In genomic region chr14:67510121-67510520, GRCh38 we compare ENCODE assay signal across 29 cellular contexts. TPM values are rescaled to one million over a fixed set of nuclear protein-coding genes. Genes with fewer than 3 reads are reported as not detected.
DNase-seq lines count a peak whose midpoint lies in the region; TF ChIP-seq lines count a peak whose summit lies in the region.
"Had no signal": no experiment of that assay in that cellular context is flagged by ENCODE, and none has a peak within 500 bp of the region (broad histone marks: within the 10 kb centered on the region; RNA-seq: fewer than 3 reads in every experiment).

No MANE protein-coding gene starts in this region.

- peaks cover 42% of the 10 kb centered on the region for H3K4me1 Mint-ChIP-seq in neural crest cell

- no peaks in the 10 kb centered on the region for H3K9me3 Mint-ChIP-seq in neural crest cell
- H3K9me3 Mint-ChIP-seq: activated CD4-positive, alpha-beta T cell treated with anti-CD3 and anti-CD28 coated beads, Interleukin-2, amount 10 ng/mL, durations not matched to agents 24 days and 14 days; activated naive CD4-positive, alpha-beta T cell treated with anti-CD3 and anti-CD28 coated beads, Interleukin-2, amount 10 ng/mL, durations not matched to agents 7 days and 5 days; CD4-positive, alpha-beta memory T cell; natural killer cell; stimulated activated naive CD8-positive, alpha-beta T cell treated with anti-CD3 and anti-CD28 coated beads, Interleukin-15, Interleukin-2, amounts not matched to agents 100 ng/mL and 50 ng/mL, for 24 hours had no signal

- H3K4me3 Mint-ChIP-seq in neural crest cell: no peak overlapping the region
- H3K4me3 Mint-ChIP-seq: activated CD4-positive, alpha-beta T cell treated with anti-CD3 and anti-CD28 coated beads, Interleukin-2, amount 10 ng/mL, durations not matched to agents 24 days and 14 days; activated naive CD4-positive, alpha-beta T cell treated with anti-CD3 and anti-CD28 coated beads, Interleukin-2, amount 10 ng/mL, durations not matched to agents 7 days and 5 days; natural killer cell; stimulated activated naive CD8-positive, alpha-beta T cell treated with anti-CD3 and anti-CD28 coated beads, Interleukin-15, Interleukin-2, amounts not matched to agents 100 ng/mL and 50 ng/mL, for 24 hours had no signal

- no peaks in the 10 kb centered on the region for H3K36me3 ChIP-seq in right atrium auricular region
- H3K36me3 ChIP-seq: gastrocnemius medialis, pancreas, right lobe of liver, WERI-Rb-1 had no signal

- H3K4me3 ChIP-seq in epithelial cell of esophagus (ENCODE audit: low read length) (no peak overlapping the region), right atrium auricular region (no peak overlapping the region)
- H3K4me3 ChIP-seq: gastrocnemius medialis, GM12878, pancreas, right lobe of liver had no signal

- H3K4me1 ChIP-seq in right atrium auricular region: peaks cover 0 to 6% of the 10 kb centered on the region in 2 donors

- peak; percentile 30 for DNase-seq in EH (ENCODE audit: low read depth)
- DNase-seq in LHCN-M2 (ENCODE audit: low read depth): peak; percentile 47
- peak; percentile 58 for DNase-seq in epithelial cell of esophagus (ENCODE audit: low read depth)
- DNase-seq in neural crest cell (ENCODE audit: low read depth, low spot score): no peak
- DNase-seq in right atrium auricular region (ENCODE audit: low spot score): no peak
- DNase-seq in NOMO-1 treated with dmso at 0.1 percent for 144 hours (lab: John Stamatoyannopoulos, UW; ENCODE audit: unreplicated experiment): no peak
- no peak for DNase-seq in epidermal melanocyte (ENCODE audit: insufficient read length, low spot score)
- no peak for DNase-seq in NCI-H2171 treated with DMSO at 0.1 percent for 48 hours (lab: John Stamatoyannopoulos, UW)
- DNase-seq: activated CD4-positive, alpha-beta T cell treated with anti-CD3 and anti-CD28 coated beads, Interleukin-2, amount 10 ng/mL, durations not matched to agents 24 days and 14 days; activated naive CD4-positive, alpha-beta T cell treated with anti-CD3 and anti-CD28 coated beads, Interleukin-2, amount 10 ng/mL, durations not matched to agents 7 days and 5 days; activated T-cell treated with anti-CD3 and anti-CD28 coated beads, Interleukin-2, amount 50 U/mL, for 48 hours; CD4-positive, alpha-beta memory T cell; central memory CD4-positive, alpha-beta T cell; dermis blood vessel endothelial cell; DMS53; gastrocnemius medialis; KG1; MV-4-11; natural killer cell; NCI-H1694; NCI-H2171; NCI-H526; right lobe of liver; T-helper 2 cell; WERI-Rb-1 had no signal

- no peaks in the 10 kb centered on the region for H3K36me3 Mint-ChIP-seq in neural crest cell (ENCODE audit: low read depth)
- H3K36me3 Mint-ChIP-seq: activated naive CD4-positive, alpha-beta T cell treated with anti-CD3 and anti-CD28 coated beads, Interleukin-2, amount 10 ng/mL, durations not matched to agents 7 days and 5 days; natural killer cell had no signal

- H3K27me3 ChIP-seq in right atrium auricular region: no peaks in the 10 kb centered on the region
- H3K27me3 ChIP-seq: gastrocnemius medialis, pancreas, right lobe of liver had no signal

- peak overlapping the region; percentile 79 for H3K27ac Mint-ChIP-seq in neural crest cell (ENCODE audit: unreplicated experiment)
- H3K27ac Mint-ChIP-seq: activated CD4-positive, alpha-beta T cell treated with anti-CD3 and anti-CD28 coated beads, Interleukin-2, amount 10 ng/mL, durations not matched to agents 24 days and 14 days; activated naive CD4-positive, alpha-beta T cell treated with anti-CD3 and anti-CD28 coated beads, Interleukin-2, amount 10 ng/mL, durations not matched to agents 7 days and 5 days; stimulated activated naive CD8-positive, alpha-beta T cell treated with anti-CD3 and anti-CD28 coated beads, Interleukin-15, Interleukin-2, amounts not matched to agents 100 ng/mL and 50 ng/mL, for 24 hours had no signal

- no peaks in the 10 kb centered on the region for H3K9me3 ChIP-seq in right atrium auricular region
- H3K9me3 ChIP-seq: gastrocnemius medialis, pancreas, right lobe of liver had no signal

- TF ChIP-seq CTCF in epithelial cell of esophagus (IDR thresholded peaks at IDR 0.05; ENCODE audit: insufficient read depth, low read depth, low read length, missing control alignments): no peak
- no peak for TF ChIP-seq CTCF in neural crest cell (conservative IDR thresholded peaks at IDR 0.05)
- no peak for TF ChIP-seq CTCF in right atrium auricular region (IDR thresholded peaks at IDR 0.05)

- peaks cover 18% of the 10 kb centered on the region for H3K27me3 Mint-ChIP-seq in neural crest cell (ENCODE audit: low read depth)
- H3K27me3 Mint-ChIP-seq: CD4-positive, alpha-beta memory T cell; stimulated activated naive CD8-positive, alpha-beta T cell treated with anti-CD3 and anti-CD28 coated beads, Interleukin-15, Interleukin-2, amounts not matched to agents 100 ng/mL and 50 ng/mL, for 24 hours had no signal

- no peak overlapping the region for H3K27ac ChIP-seq in right atrium auricular region
- H3K27ac ChIP-seq: gastrocnemius medialis, pancreas, right lobe of liver, RWPE1, WERI-Rb-1 had no signal

RNA-seq across cellular contexts. Expression of gene TMEM229B, which starts 21.6 kb away (rescaled TPM):
- total RNA-seq in LHCN-M2 (2014; rRNA removed) (0.06 TPM in 1 of 2 replicates, not detected in the other), neural crest cell (5.2 and 5.9 TPM in 2 replicates), right atrium auricular region (1 to 10 TPM; 1.3 to 2.9 TPM)
- polyA plus RNA-seq in LHCN-M2 (2012): 0.02 TPM

RNA-seq across cellular contexts. Expression of gene PLEKHH1, which starts 23.0 kb away (rescaled TPM):
- total RNA-seq in LHCN-M2 (2014; rRNA removed) (0.06 TPM in 1 of 2 replicates, not detected in the other), neural crest cell (35.7 and 40.0 TPM in 2 replicates), right atrium auricular region (1 to 10 TPM; 2.3 to 5.3 TPM)
- polyA plus RNA-seq in LHCN-M2 (2012): 0.27 TPM
- total RNA-seq: natural killer cell had no signal

Comparison
In these comparisons a context has a peak if more than half of its experiments do, and no peak if none do; other contexts are left out.
1. DNase-seq: peak in EH (single experiment), LHCN-M2 (single experiment) and epithelial cell of esophagus (single experiment); none in neural crest cell (single experiment), right atrium auricular region (single experiment), NOMO-1 treated with dmso at 0.1 percent for 144 hours (single experiment), epidermal melanocyte (single experiment) and NCI-H2171 treated with DMSO at 0.1 percent for 48 hours (single experiment).